Comparison of ENCODE assay signal across 2 cellular contexts in genomic region chr6:112269165-112269564, GRCh38.
TF ChIP-seq lines count a peak whose summit lies in the region.

No MANE protein-coding gene starts in this region.

TF ChIP-seq in liver, 16 proteins besides CTCF, POLR2A, EP300 and RAD21:
- TF ChIP-seq NR2F2 (IDR thresholded peaks at IDR 0.05), result no peak
- TF ChIP-seq GABPA (IDR thresholded peaks at IDR 0.05 in 1 of 2, conservative IDR thresholded peaks at IDR 0.05 in 1 of 2), result no peak
TF ChIP-seq in liver: peak in this region for 0.

TF ChIP-seq in HepG2, 621 proteins besides CTCF, POLR2A, EP300 and RAD21:
- TF ChIP-seq ZNF512B (CRISPR knock-in tag; IDR thresholded peaks at IDR 0.05; ENCODE audit: borderline replicate concordance) (no peak), GLMP (CRISPR knock-in tag; IDR thresholded peaks at IDR 0.05; ENCODE audit: borderline replicate concordance) (no peak), ZNF792 (CRISPR knock-in tag; IDR thresholded peaks at IDR 0.05) (no peak), DMAP1 (CRISPR knock-in tag; IDR thresholded peaks at IDR 0.05) (no peak), LBX2 (CRISPR knock-in tag; IDR thresholded peaks at IDR 0.05; ENCODE audit: borderline replicate concordance) (no peak), ZNF598 (CRISPR knock-in tag; IDR thresholded peaks at IDR 0.05; ENCODE audit: borderline replicate concordance) (no peak)
TF ChIP-seq in HepG2: peak in this region for 0.
